In the genomic region with DNA sequence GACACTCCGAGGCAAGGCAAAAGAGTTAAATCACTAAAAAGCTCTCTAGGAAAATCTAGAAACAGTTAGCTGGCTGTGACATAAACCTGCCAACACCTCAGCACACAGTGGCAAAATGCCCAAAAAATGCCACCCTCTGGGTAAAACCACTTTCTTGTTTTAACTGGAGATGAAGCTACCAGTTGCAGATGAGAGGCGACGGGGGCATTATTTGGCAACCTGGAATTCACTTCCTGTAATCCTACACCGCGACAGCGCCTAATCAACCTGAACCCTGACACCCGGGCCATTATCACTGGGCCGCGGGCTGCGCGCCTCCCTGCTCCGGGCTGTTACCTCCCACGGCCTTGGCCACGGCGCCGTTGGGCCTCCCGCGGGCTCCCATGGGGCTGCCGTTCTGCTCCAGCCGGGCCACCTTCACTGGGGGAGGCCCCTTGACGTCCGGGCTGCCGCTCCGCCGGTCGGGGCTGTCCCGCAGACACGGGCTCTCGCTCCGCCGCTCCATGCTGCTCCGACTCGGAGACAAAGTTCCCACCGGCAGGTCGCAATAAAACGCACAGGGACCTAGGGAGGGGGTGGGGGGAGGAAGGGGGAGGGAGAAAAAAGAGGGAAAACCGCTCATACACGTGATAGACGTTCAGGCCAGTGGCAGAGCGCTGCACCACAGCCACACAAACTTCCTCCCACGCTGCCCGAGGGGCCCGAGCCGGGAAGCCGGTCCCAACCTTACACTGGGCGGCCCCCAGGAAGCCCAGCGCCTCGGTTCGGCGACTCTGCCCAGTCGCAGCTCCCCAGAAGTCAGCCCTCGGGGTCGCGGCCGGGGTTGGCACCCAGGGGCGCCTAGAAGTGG, we compare ENCODE assay signal across 2 cellular contexts.
TF ChIP-seq lines count a peak whose summit lies in the region.

No MANE protein-coding gene starts in this region.

TF ChIP-seq in HCT116, 20 proteins besides CTCF, POLR2A, EP300 and RAD21:
- TF ChIP-seq ZFX (IDR thresholded peaks at IDR 0.05) (peak; percentile 59; the same call in 1 of the 2 replicates), EZH2 (IDR thresholded peaks at IDR 0.05) (no peak), FOSL1 (IDR thresholded peaks at IDR 0.05; ENCODE audit: low read depth) (no peak), TCF7L2 (IDR thresholded peaks at IDR 0.05; ENCODE audit: borderline replicate concordance, extremely low read depth, insufficient read depth, insufficient read length) (peak; percentile 75), POLR2AphosphoS5 (IDR thresholded peaks at IDR 0.05; ENCODE audit: low read depth, low read length) (peak; percentile 72), CBX3 (IDR thresholded peaks at IDR 0.05; ENCODE audit: low read depth) (no peak)
- TF ChIP-seq, protein P1, sequence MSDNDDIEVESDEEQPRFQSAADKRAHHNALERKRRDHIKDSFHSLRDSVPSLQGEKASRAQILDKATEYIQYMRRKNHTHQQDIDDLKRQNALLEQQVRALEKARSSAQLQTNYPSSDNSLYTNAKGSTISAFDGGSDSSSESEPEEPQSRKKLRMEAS (IDR thresholded peaks at IDR 0.05): no peak

TF ChIP-seq in H1, 55 proteins besides CTCF, POLR2A, EP300 and RAD21:
- TF ChIP-seq KDM1A (IDR thresholded peaks at IDR 0.05; ENCODE audit: borderline replicate concordance, low read length): no peak
- no peak for TF ChIP-seq BACH1 (IDR thresholded peaks at IDR 0.05; ENCODE audit: low read length)
- TF ChIP-seq EZH2 (IDR thresholded peaks at IDR 0.05; ENCODE audit: low read depth, low read length, severe bottlenecking): no peak
- TF ChIP-seq CREB1 (IDR thresholded peaks at IDR 0.05): no peak
- peak in 1 of 2 experiments; percentile 52; a peak in 1 of 4 replicates for TF ChIP-seq SIN3A (conservative IDR thresholded peaks at IDR 0.05 in 1 of 2, IDR thresholded peaks at IDR 0.05 in 1 of 2; ENCODE audit: low read depth in 1 of 2, low read length in 2 of 2)
- TF ChIP-seq SP1 (IDR thresholded peaks at IDR 0.05; ENCODE audit: low read depth, low read length): no peak
- 0 out of 2 replicates have a peak, but pooled peaks have one; percentile 15 for TF ChIP-seq PHF8 (conservative IDR thresholded peaks at IDR 0.05; ENCODE audit: low read depth, low read length)
- no peak for TF ChIP-seq KDM5A (IDR thresholded peaks at IDR 0.05; ENCODE audit: low read length)
- no peak for TF ChIP-seq ATF2 (IDR thresholded peaks at IDR 0.05; ENCODE audit: low read length)
- TF ChIP-seq, protein P2, sequence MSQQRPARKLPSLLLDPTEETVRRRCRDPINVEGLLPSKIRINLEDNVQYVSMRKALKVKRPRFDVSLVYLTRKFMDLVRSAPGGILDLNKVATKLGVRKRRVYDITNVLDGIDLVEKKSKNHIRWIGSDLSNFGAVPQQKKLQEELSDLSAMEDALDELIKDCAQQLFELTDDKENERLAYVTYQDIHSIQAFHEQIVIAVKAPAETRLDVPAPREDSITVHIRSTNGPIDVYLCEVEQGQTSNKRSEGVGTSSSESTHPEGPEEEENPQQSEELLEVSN (IDR thresholded peaks at IDR 0.05): peak; percentile 70
- no peak; a peak in 1 of 4 replicates for TF ChIP-seq HDAC2 (IDR thresholded peaks at IDR 0.05; ENCODE audit: borderline replicate concordance in 1 of 2, low read depth in 2 of 2, low read length in 2 of 2)
- peak; percentile 52 for TF ChIP-seq ASH2L (IDR thresholded peaks at IDR 0.05; ENCODE audit: low read length)
- TF ChIP-seq BCL11A (IDR thresholded peaks at IDR 0.05; ENCODE audit: low read depth in 2 of 2, low read length in 2 of 2): no peak
- TF ChIP-seq KDM4A (IDR thresholded peaks at IDR 0.05; ENCODE audit: low read depth, low read length, severe bottlenecking): peak; percentile 83
- TF ChIP-seq, protein P3, sequence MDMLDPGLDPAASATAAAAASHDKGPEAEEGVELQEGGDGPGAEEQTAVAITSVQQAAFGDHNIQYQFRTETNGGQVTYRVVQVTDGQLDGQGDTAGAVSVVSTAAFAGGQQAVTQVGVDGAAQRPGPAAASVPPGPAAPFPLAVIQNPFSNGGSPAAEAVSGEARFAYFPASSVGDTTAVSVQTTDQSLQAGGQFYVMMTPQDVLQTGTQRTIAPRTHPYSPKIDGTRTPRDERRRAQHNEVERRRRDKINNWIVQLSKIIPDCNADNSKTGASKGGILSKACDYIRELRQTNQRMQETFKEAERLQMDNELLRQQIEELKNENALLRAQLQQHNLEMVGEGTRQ (IDR thresholded peaks at IDR 0.05; ENCODE audit: low read length): no peak
- TF ChIP-seq MAFK (IDR thresholded peaks at IDR 0.05; ENCODE audit: low read depth, low read length): no peak
- no peak for TF ChIP-seq GABPA (IDR thresholded peaks at IDR 0.05; ENCODE audit: borderline replicate concordance, insufficient read depth, low read length)
- TF ChIP-seq TEAD4 (IDR thresholded peaks at IDR 0.05; ENCODE audit: low read depth, low read length): peak; percentile 81
- peak; percentile 25; the same call in 1 of the 2 replicates for TF ChIP-seq CEBPB (IDR thresholded peaks at IDR 0.05; ENCODE audit: low read depth, low read length)
